In genomic region chr2:112181571-112182290, GRCh38 we compare ENCODE assay signal across 10 cellular contexts. TPM values are rescaled to one million over a fixed set of nuclear protein-coding genes. Genes with fewer than 3 reads are reported as not detected.
A peak's percentile ranks its signal among the peaks of the same experiment; 100 is the strongest.
DNase-seq lines count a peak whose midpoint lies in the region; ATAC-seq, FAIRE-seq and TF ChIP-seq lines count a peak whose summit lies in the region.
"Had no signal": no experiment of that assay in that cellular context is flagged by ENCODE, and none has a peak within 500 bp of the region (broad histone marks: within the 10 kb centered on the region; RNA-seq: fewer than 3 reads in every experiment).

No MANE protein-coding gene starts in this region.

- peak; percentile 77 for DNase-seq in GM23338 (ENCODE audit: low spot score)
- DNase-seq in WTC11 (ENCODE audit: low spot score) = peak; percentile 73
- DNase-seq in bronchial epithelial cell (ENCODE audit: low read depth) = no peak
- DNase-seq in small intestine = peak; percentile 12
- DNase-seq in RCC 7860 (ENCODE audit: low spot score) = no peak
- no peak for DNase-seq in aorta
- no peak for DNase-seq in LoVo (ENCODE audit: low spot score)
- DNase-seq: kidney, substantia nigra had no signal

- H3K27ac Mint-ChIP-seq in GM23338 (no peak overlapping the region), WTC11 (no peak overlapping the region)

- H3K9me3 Mint-ChIP-seq in GM23338 (peaks cover 5% of the 10 kb centered on the region; the same call in 2 of the 3 replicates), WTC11 (peaks cover 10% of the 10 kb centered on the region)

- H3K4me1 ChIP-seq in GM23338 (ENCODE audit: insufficient read depth) = peaks cover 6% of the 10 kb centered on the region; the same call in 1 of the 2 replicates
- H3K4me1 ChIP-seq in small intestine (ENCODE audit: control insufficient read depth in 2 of 2, insufficient read depth in 1 of 2, low read depth in 1 of 2, low read length in 1 of 2) = no peaks in the 10 kb centered on the region
- no peaks in the 10 kb centered on the region for H3K4me1 ChIP-seq in aorta (ENCODE audit: control insufficient read depth in 1 of 2, insufficient read depth in 2 of 2, low read length in 2 of 2)

- no peak for FAIRE-seq in bronchial epithelial cell (lab: Jason Lieb, UNC)
- no peak for FAIRE-seq in small intestine (lab: Jason Lieb, UNC)
- FAIRE-seq in RCC 7860 (lab: Jason Lieb, UNC) = no peak
- FAIRE-seq: kidney had no signal

- H3K4me2 ChIP-seq in GM23338 = peak overlapping the region; percentile 80

- H3K4me3 Mint-ChIP-seq in GM23338 = peak overlapping the region; percentile 52
- H3K4me3 Mint-ChIP-seq in WTC11 = peak overlapping the region; percentile 54

- intact Hi-C loops in aorta (cut with DNase I) = no loop called here

- no peaks in the 10 kb centered on the region for H3K36me3 ChIP-seq in GM23338 (ENCODE audit: insufficient read depth)
- H3K36me3 ChIP-seq in bronchial epithelial cell (ENCODE audit: control insufficient read depth, insufficient read depth, low read length) = no peaks in the 10 kb centered on the region
- H3K36me3 ChIP-seq in small intestine (ENCODE audit: control insufficient read depth in 2 of 2, insufficient read depth in 2 of 2, low read length in 2 of 2) = no peaks in the 10 kb centered on the region
- H3K36me3 ChIP-seq in aorta (ENCODE audit: control insufficient read depth in 1 of 2, insufficient read depth in 2 of 2, low read length in 1 of 2) = no peaks in the 10 kb centered on the region

- H3K27me3 Mint-ChIP-seq in GM23338 (ENCODE audit: insufficient read depth, low read depth, poor library complexity) (peaks cover 22% of the 10 kb centered on the region), WTC11 (ENCODE audit: low read depth) (peaks cover 42% of the 10 kb centered on the region)

- H3K27ac ChIP-seq in GM23338 (ENCODE audit: low read depth) (no peak overlapping the region), small intestine (ENCODE audit: low read depth in 1 of 2, low read length in 1 of 2) (peak overlapping the region in 1 of 2 donors; percentile 26), aorta (ENCODE audit: low read depth in 1 of 2, low read length in 2 of 2) (no peak overlapping the region)

- WGBS in small intestine, 3 donors = 18 to 25% (median 20%) methylated on average over 39 to 54 of the region's 54 CpGs
- 24 to 36% methylated on average over 51 to 54 of the region's 54 CpGs for WGBS in aorta, 2 donors

- H2AFZ ChIP-seq in GM23338 = peak overlapping the region; percentile 99

- H3K4me1 Mint-ChIP-seq in GM23338 (no peaks in the 10 kb centered on the region; the same call in 2 of the 3 replicates), WTC11 (peaks cover 7% of the 10 kb centered on the region)

- H3K9me3 ChIP-seq in small intestine (ENCODE audit: control insufficient read depth, low read depth) = no peaks in the 10 kb centered on the region
- no peaks in the 10 kb centered on the region for H3K9me3 ChIP-seq in aorta (ENCODE audit: control insufficient read depth, low read length)

- H3K4me3 ChIP-seq in GM23338 (peak overlapping the region; percentile 55), bronchial epithelial cell (ENCODE audit: low read depth, low read length) (peak overlapping the region; percentile 9), small intestine (ENCODE audit: low read depth in 1 of 2, low read length in 2 of 2) (no peak overlapping the region), aorta (ENCODE audit: low read length in 2 of 2) (no peak overlapping the region)

- H3K27me3 ChIP-seq in GM23338 (ENCODE audit: insufficient read depth) = peaks cover 44% of the 10 kb centered on the region
- H3K27me3 ChIP-seq in bronchial epithelial cell (ENCODE audit: control insufficient read depth, insufficient read depth, low read length) = peaks cover 10% of the 10 kb centered on the region
- peaks cover 0 to 2% of the 10 kb centered on the region in 2 donors for H3K27me3 ChIP-seq in small intestine (ENCODE audit: control insufficient read depth in 2 of 2, insufficient read depth in 2 of 2, low read length in 2 of 2)
- H3K27me3 ChIP-seq in aorta (ENCODE audit: control insufficient read depth in 1 of 2, insufficient read depth in 2 of 2, low read length in 1 of 2) = no peaks in the 10 kb centered on the region

- ATAC-seq in GM23338 (peak; percentile 95), WTC11 (peak; percentile 93), aorta (ENCODE audit: low FRiP score) (no peak), HG02973 (IDR thresholded peaks at IDR 0.05; ENCODE audit: unreplicated experiment) (no peak)

- no peaks in the 10 kb centered on the region for H3K9me2 ChIP-seq in GM23338 (ENCODE audit: insufficient read depth)

- TF ChIP-seq CTCF in GM23338 (conservative IDR thresholded peaks at IDR 0.05; ENCODE audit: low read depth in 2 of 2) = no peak
- TF ChIP-seq CTCF in WTC11 (IDR thresholded peaks at IDR 0.05) = no peak
- TF ChIP-seq CTCF in bronchial epithelial cell (IDR thresholded peaks at IDR 0.05; ENCODE audit: insufficient read depth, low read length, severe bottlenecking) = peak; percentile 10

- CTCF ChIA-PET in WTC11 (lab: Charles Lee) = interaction anchor here (0.8 to 1.5 kb wide), 6 partner anchors 9 to 294 kb away, joined by 3 to 4 read pairs (median 3); partner anchors contain the start of gene FBLN7

- no peaks in the 10 kb centered on the region for H3K79me2 ChIP-seq in GM23338 (replicated peaks; ENCODE audit: insufficient read depth)

- H3F3A ChIP-seq in GM23338 (replicated peaks; ENCODE audit: low read depth) = no peaks in the 10 kb centered on the region

- H4K20me1 ChIP-seq in GM23338 (replicated peaks; ENCODE audit: insufficient read depth) = peaks cover 5% of the 10 kb centered on the region; the same call in 1 of the 2 replicates

- POLR2A ChIA-PET in WTC11 (lab: Charles Lee) = interaction anchor here (0.5 kb wide), 1 partner anchor 131 kb away, joined by 3 read pairs; no protein-coding TSS in a partner anchor

- H3K36me3 Mint-ChIP-seq in GM23338 (ENCODE audit: low read depth) (no peaks in the 10 kb centered on the region), WTC11 (no peaks in the 10 kb centered on the region)

TF ChIP-seq in GM23338, 12 proteins besides CTCF, POLR2A, EP300 and RAD21:
- TF ChIP-seq EZH2phosphoT487 (IDR thresholded peaks at IDR 0.05; ENCODE audit: unreplicated experiment) (no peak), ZNF114 (CRISPR knock-in tag; IDR thresholded peaks at IDR 0.05) (no peak), STAT1 (IDR thresholded peaks at IDR 0.05; ENCODE audit: unreplicated experiment) (no peak), EZH2 (IDR thresholded peaks at IDR 0.05; ENCODE audit: low read depth, unreplicated experiment) (no peak), ZNF331 (CRISPR knock-in tag; IDR thresholded peaks at IDR 0.05; ENCODE audit: low read depth) (no peak), POLR2AphosphoS5 (IDR thresholded peaks at IDR 0.05; ENCODE audit: low read depth) (no peak), ETS1 (IDR thresholded peaks at IDR 0.05) (no peak)

TF ChIP-seq in WTC11, 78 proteins besides CTCF, POLR2A, EP300 and RAD21 (continues in another document):
- TF ChIP-seq ESRRA (CRISPR knock-in tag; IDR thresholded peaks at IDR 0.05; ENCODE audit: borderline replicate concordance) = peak; percentile 94
- peak; percentile 95 for TF ChIP-seq ZNF232 (CRISPR knock-in tag; IDR thresholded peaks at IDR 0.05)
- 0 out of 2 replicates have a peak, but pooled peaks have one; percentile 29 for TF ChIP-seq NR1H2 (CRISPR knock-in tag; IDR thresholded peaks at IDR 0.05)
- TF ChIP-seq E2F5 (CRISPR knock-in tag; IDR thresholded peaks at IDR 0.05) = peak; percentile 89
- TF ChIP-seq STAT6 (CRISPR knock-in tag; conservative IDR thresholded peaks at IDR 0.05; ENCODE audit: low read depth) = no peak
- no peak for TF ChIP-seq CDX4 (CRISPR knock-in tag; IDR thresholded peaks at IDR 0.05; ENCODE audit: borderline replicate concordance)
- peak; percentile 93 for TF ChIP-seq JUN (CRISPR knock-in tag; IDR thresholded peaks at IDR 0.05)
- TF ChIP-seq TEAD4 (CRISPR knock-in tag; IDR thresholded peaks at IDR 0.05) = peak; percentile 69; the same call in 1 of the 2 replicates
- no peak for TF ChIP-seq SOX15 (CRISPR knock-in tag; IDR thresholded peaks at IDR 0.05)
- no peak for TF ChIP-seq NFATC4 (CRISPR knock-in tag; IDR thresholded peaks at IDR 0.05)

RNA-seq across cellular contexts. Expression of gene FBLN7, which starts 43.5 kb away (rescaled TPM):
- 1.4 TPM in 1 of 2 replicates, not detected in the other for total RNA-seq in GM23338 (2014; rRNA removed; shearing (Covaris generic))
- polyA plus RNA-seq in GM23338 (2016; fragmentation: Nextera tagmentation; extraction: Ambion mirVana) = 0.14 and 0.16 TPM in 2 replicates
- 0.55 to 0.96 TPM (median 0.80 TPM) in 3 replicates for total RNA-seq in WTC11 (2021)
- total RNA-seq in bronchial epithelial cell = under 0.01 and 0.13 TPM in 2 replicates
- polyA plus RNA-seq in small intestine = under 1 TPM in 1 of 3 donors, not detected in 2; 0.75 TPM
- 1 to 10 TPM; 4.5 to 6.1 TPM for total RNA-seq in aorta
- polyA plus RNA-seq in aorta = 10 to 100 TPM in 1 of 2 donors, 1 to 10 TPM in 1; 2.6 to 13.5 TPM

Comparison
In these comparisons a context has a peak if more than half of its experiments do, and no peak if none do; other contexts are left out.
1. ATAC-seq: peak in GM23338 (single experiment) and WTC11 (single experiment); none in aorta (single experiment) and HG02973 (single experiment).
2. DNase-seq: peak in GM23338 (single experiment), WTC11 (single experiment) and small intestine (single experiment); none in bronchial epithelial cell (single experiment), RCC 7860 (single experiment), aorta (0 of 2) and LoVo (single experiment).
3. H3K4me3 ChIP-seq: peak in GM23338 (single experiment) and bronchial epithelial cell (single experiment); none in small intestine (0 of 2) and aorta (0 of 2).